In genomic region chr4:14434916-14435315, GRCh38 we compare ENCODE assay signal across 28 cellular contexts.
"Had no signal": no experiment of that assay in that cellular context is flagged by ENCODE, and none has a peak within 500 bp of the region (broad histone marks: within the 10 kb centered on the region; RNA-seq: fewer than 3 reads in every experiment).

No MANE protein-coding gene starts in this region.

- H3K27me3 ChIP-seq: body of pancreas, colonic mucosa, esophagus squamous epithelium, foreskin keratinocyte, ovary, stomach, suprapubic skin, tibial artery, upper lobe of right lung had no signal

- ATAC-seq: activated CD4-positive, alpha-beta T cell treated with anti-CD3 and anti-CD28 coated beads for 36 hours; activated CD8-positive, alpha-beta memory T cell treated with anti-CD3 and anti-CD28 coated beads, Interleukin-2, amount 10 ng/mL, durations not matched to agents 7 days and 5 days; activated CD8-positive, alpha-beta T cell treated with anti-CD3 and anti-CD28 coated beads, Interleukin-2, amount 10 ng/mL, durations not matched to agents 7 days and 5 days; activated naive CD4-positive, alpha-beta T cell treated with anti-CD3 and anti-CD28 coated beads, Interleukin-2, amount 50 U/mL, for 72 hours; body of pancreas; foreskin keratinocyte; naive thymus-derived CD4-positive, alpha-beta T cell; sciatic nerve; stimulated activated naive B cell treated with anti-CD40 and anti-IgM and Interleukin-4, amounts not matched to agents 10 μg/mL and 1 μg/mL and 100 μg/mL, for 72 hours; upper lobe of right lung had no signal

- H3K9me3 ChIP-seq: body of pancreas, colonic mucosa, esophagus squamous epithelium, left ventricle myocardium inferior, ovary, prostate gland, stomach, suprapubic skin, tibial artery, upper lobe of right lung had no signal

- H3K27ac ChIP-seq: body of pancreas, colonic mucosa, epithelial cell of prostate, esophagus squamous epithelium, foreskin keratinocyte, left ventricle myocardium inferior, ovary, prostate gland, stomach, suprapubic skin, tibial artery, upper lobe of right lung had no signal

- H3K4me3 ChIP-seq: body of pancreas, colonic mucosa, esophagus squamous epithelium, left ventricle myocardium inferior, lung, ovary, prostate gland, stomach, suprapubic skin, tibial artery, upper lobe of right lung had no signal

- H3K36me3 ChIP-seq: colonic mucosa, esophagus squamous epithelium, left ventricle myocardium inferior, ovary, prostate gland, stomach, suprapubic skin, tibial artery, upper lobe of right lung had no signal

- DNase-seq: activated CD4-positive, alpha-beta T cell treated with anti-CD3 and anti-CD28 coated beads for 36 hours; activated CD4-positive, CD25-positive, alpha-beta regulatory T cell; activated CD8-positive, alpha-beta memory T cell treated with anti-CD3 and anti-CD28 coated beads, Interleukin-2, amount 10 ng/mL, durations not matched to agents 7 days and 5 days; activated CD8-positive, alpha-beta T cell treated with anti-CD3 and anti-CD28 coated beads, Interleukin-2, amount 10 ng/mL, durations not matched to agents 7 days and 5 days; activated naive CD4-positive, alpha-beta T cell; activated T-cell treated with anti-CD3 and anti-CD28 coated beads, Interleukin-2, amount 50 U/mL, for 48 hours; aorta; body of pancreas; colonic mucosa; effector CD8-positive, alpha-beta T cell; esophagus squamous epithelium; left ventricle myocardium inferior; naive thymus-derived CD4-positive, alpha-beta T cell; ovary; retina; small intestine; stimulated activated CD4-positive, alpha-beta T cell treated with anti-CD3 and anti-CD28 coated beads, Interleukin-1b, Interleukin-23, amount 100 ng/mL, for 48 hours; stimulated activated naive B cell treated with anti-CD40 and anti-IgM and Interleukin-4, amounts not matched to agents 10 μg/mL and 1 μg/mL and 100 μg/mL, for 72 hours; stomach; tibial artery; upper lobe of right lung had no signal

- H3K4me1 ChIP-seq: body of pancreas, colonic mucosa, esophagus squamous epithelium, foreskin keratinocyte, prostate gland, stomach, suprapubic skin, tibial artery, upper lobe of right lung had no signal
